Comparison of ENCODE assay signal across 1 cellular context in the genomic region with DNA sequence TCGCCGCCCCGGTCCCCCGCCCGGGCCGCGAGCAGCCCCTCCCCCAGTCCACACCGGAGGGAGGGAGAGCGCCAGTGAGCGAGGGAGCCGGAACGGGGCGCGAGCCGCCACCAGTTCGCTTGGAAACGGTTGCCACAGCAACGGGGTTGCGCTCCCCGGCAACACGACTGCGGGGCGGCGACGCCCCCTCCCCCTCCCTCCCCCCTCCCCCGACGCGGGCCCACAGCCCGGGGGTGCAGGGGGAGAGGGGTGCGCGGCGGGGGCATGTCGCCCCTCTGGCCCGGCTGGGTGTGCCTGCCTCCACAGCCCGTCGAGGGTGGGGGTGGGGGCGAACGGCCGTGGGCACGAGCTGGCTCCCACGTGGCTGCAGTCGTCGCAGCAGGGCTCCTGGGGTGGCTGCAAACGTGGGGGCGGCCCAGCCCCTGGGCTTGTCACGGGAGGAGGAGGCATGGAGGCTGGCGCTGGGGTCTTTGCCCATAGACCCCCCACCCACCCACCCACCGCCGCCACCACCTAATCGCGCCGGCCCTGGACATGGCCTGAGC.
TF ChIP-seq lines count a peak whose summit lies in the region.

No MANE protein-coding gene starts in this region.

TF ChIP-seq in A549, 52 proteins besides CTCF, POLR2A, EP300 and RAD21:
- TF ChIP-seq, protein P1, sequence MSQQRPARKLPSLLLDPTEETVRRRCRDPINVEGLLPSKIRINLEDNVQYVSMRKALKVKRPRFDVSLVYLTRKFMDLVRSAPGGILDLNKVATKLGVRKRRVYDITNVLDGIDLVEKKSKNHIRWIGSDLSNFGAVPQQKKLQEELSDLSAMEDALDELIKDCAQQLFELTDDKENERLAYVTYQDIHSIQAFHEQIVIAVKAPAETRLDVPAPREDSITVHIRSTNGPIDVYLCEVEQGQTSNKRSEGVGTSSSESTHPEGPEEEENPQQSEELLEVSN (IDR thresholded peaks at IDR 0.05; ENCODE audit: borderline replicate concordance, low read depth), result 0 out of 2 replicates have a peak, but pooled peaks have one; percentile 40
- TF ChIP-seq RCOR1 (IDR thresholded peaks at IDR 0.05; ENCODE audit: low read depth, low read length) (no peak), JUN (IDR thresholded peaks at IDR 0.05) (peak in 1 of 2 experiments; percentile 22; a peak in 2 of 5 replicates)
- TF ChIP-seq, protein P2, sequence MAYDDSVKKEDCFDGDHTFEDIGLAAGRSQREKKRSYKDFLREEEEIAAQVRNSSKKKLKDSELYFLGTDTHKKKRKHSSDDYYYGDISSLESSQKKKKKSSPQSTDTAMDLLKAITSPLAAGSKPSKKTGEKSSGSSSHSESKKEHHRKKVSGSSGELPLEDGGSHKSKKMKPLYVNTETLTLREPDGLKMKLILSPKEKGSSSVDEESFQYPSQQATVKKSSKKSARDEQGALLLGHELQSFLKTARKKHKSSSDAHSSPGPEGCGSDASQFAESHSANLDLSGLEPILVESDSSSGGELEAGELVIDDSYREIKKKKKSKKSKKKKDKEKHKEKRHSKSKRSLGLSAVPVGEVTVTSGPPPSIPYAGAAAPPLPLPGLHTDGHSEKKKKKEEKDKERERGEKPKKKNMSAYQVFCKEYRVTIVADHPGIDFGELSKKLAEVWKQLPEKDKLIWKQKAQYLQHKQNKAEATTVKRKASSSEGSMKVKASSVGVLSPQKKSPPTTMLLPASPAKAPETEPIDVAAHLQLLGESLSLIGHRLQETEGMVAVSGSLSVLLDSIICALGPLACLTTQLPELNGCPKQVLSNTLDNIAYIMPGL (CRISPR knock-in tag; IDR thresholded peaks at IDR 0.05; ENCODE audit: borderline replicate concordance), result no peak
